1 cellular context compared by ENCODE assay signal in the genomic region with DNA sequence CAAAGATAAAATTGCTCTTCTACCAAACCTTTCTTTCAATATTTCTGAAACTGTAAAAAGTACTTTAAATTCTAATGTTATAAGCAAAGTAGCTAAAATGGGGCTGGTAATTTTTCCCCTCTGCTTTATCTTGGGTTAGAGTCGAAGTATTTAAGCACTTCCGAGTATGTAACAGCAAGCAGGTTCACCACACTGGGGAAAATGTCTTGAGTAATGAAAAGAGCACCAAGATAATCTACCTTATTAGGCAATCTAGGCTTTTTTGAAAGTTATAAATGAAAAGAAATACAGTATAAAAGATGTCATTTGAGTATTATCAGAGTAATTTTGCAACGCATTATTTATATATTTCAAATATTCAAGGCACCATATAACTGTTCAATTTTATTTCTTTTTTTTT.
TF ChIP-seq lines count a peak whose summit lies in the region.

No MANE protein-coding gene starts in this region.

TF ChIP-seq in HCT116, 20 proteins besides CTCF, POLR2A, EP300 and RAD21 (continued from another document):
- TF ChIP-seq ZBTB33 (IDR thresholded peaks at IDR 0.05; ENCODE audit: extremely low read depth, insufficient replicate concordance, low read length) (no peak), EGR1 (IDR thresholded peaks at IDR 0.05; ENCODE audit: low read depth) (no peak), SP1 (IDR thresholded peaks at IDR 0.05; ENCODE audit: low read depth) (no peak), POLR2AphosphoS5 (IDR thresholded peaks at IDR 0.05; ENCODE audit: low read depth, low read length) (no peak), SRF (IDR thresholded peaks at IDR 0.05; ENCODE audit: low read depth) (no peak)
